18 cellular contexts compared by ENCODE assay signal in genomic region chr10:100357073-100357858, GRCh38. TPM values are rescaled to one million over a fixed set of nuclear protein-coding genes. Genes with fewer than 3 reads are reported as not detected.
DNase-seq lines count a peak whose midpoint lies in the region; ATAC-seq and TF ChIP-seq lines count a peak whose summit lies in the region.
"Had no signal": no experiment of that assay in that cellular context is flagged by ENCODE, and none has a peak within 500 bp of the region (broad histone marks: within the 10 kb centered on the region; RNA-seq: fewer than 3 reads in every experiment).

No MANE protein-coding gene starts in this region.

- H3K36me3 ChIP-seq in A673 (ENCODE audit: insufficient read depth, low read length, poor library complexity, severe bottlenecking) (peaks cover 96% of the 10 kb centered on the region), Caco-2 (ENCODE audit: control insufficient read depth, insufficient read depth, low read length) (peaks cover 10% of the 10 kb centered on the region), MM.1S (replicated peaks; ENCODE audit: insufficient read depth, low read length) (peaks cover 44% of the 10 kb centered on the region)
- H3K36me3 ChIP-seq: prostate gland had no signal

- no TSS peak for BruUV-seq in A673 (replicated peaks; lab: Mats Ljungman, UMichigan)
- BruUV-seq in Caco-2 (replicated peaks; lab: Mats Ljungman, UMichigan) = no TSS peak

- peaks cover 61% of the 10 kb centered on the region for H3K4me1 Mint-ChIP-seq in Caco-2 (ENCODE audit: low read depth, unreplicated experiment)
- peaks cover 52% of the 10 kb centered on the region for H3K4me1 Mint-ChIP-seq in activated T-helper 2 cell treated with anti-CD3 and anti-CD28 coated beads, Interferon-gamma antibody, Interleukin-2, Interleukin-4, amounts not matched to agents 10 μg/mL and 5 μg/mL and 100 μg/mL, durations not matched to agents 14 hours and 24 hours and 36 hours (ENCODE audit: low read depth)
- H3K4me1 Mint-ChIP-seq: memory B cell had no signal

- intact Hi-C loops in A673 (cut with micrococcal nuclease; ENCODE audit: unreplicated experiment) (no loop called here), Caco-2 (cut with micrococcal nuclease; ENCODE audit: unreplicated experiment) (no loop called here)
- intact Hi-C loops in activated T-helper 2 cell treated with anti-CD3 and anti-CD28 coated beads, Interferon-gamma antibody, Interleukin-2, Interleukin-4, amounts not matched to agents 10 μg/mL and 5 μg/mL and 100 μg/mL, durations not matched to agents 14 hours and 24 hours and 36 hours (cut with micrococcal nuclease) = no loop called here

- H4K20me1 ChIP-seq in MM.1S (ENCODE audit: insufficient read depth, low read length) = 0 out of 2 replicates have a peak, but pooled peaks cover 3% of the 10 kb centered on the region

- no peak for DNase-seq in A673 (ENCODE audit: low spot score)
- no peak for DNase-seq in Caco-2
- no peak for DNase-seq in activated T-helper 2 cell treated with anti-CD3 and anti-CD28 coated beads, Interferon-gamma antibody, Interleukin-2, Interleukin-4, amounts not matched to agents 10 μg/mL and 5 μg/mL and 100 μg/mL, durations not matched to agents 14 hours and 24 hours and 36 hours (ENCODE audit: low spot score)
- peak; percentile 41 for DNase-seq in iris pigment epithelial cell (ENCODE audit: low read depth)
- no peak for DNase-seq in MM.1S
- DNase-seq in substantia nigra (lab: John Stamatoyannopoulos, UW) = no peak
- DNase-seq: activated effector memory CD4-positive, alpha-beta T cell treated with anti-CD3 and anti-CD28 coated beads, Interleukin-2, amount 50 U/mL, for 16 hours; amniotic stem cell; DMS153; effector CD8-positive, alpha-beta T cell; kidney glomerular epithelial cell; NCI-H1436 treated with DMSO at 0.1 percent for 48 hours; stimulated activated CD4-positive, alpha-beta T cell treated with anti-CD3 and anti-CD28 coated beads, Interleukin-4, amount 100 ng/mL, for 4 hours had no signal

- H3K27ac ChIP-seq in A673 (ENCODE audit: low read depth, low read length, poor library complexity, severe bottlenecking) (peak overlapping the region; percentile 22), MM.1S (ENCODE audit: low read length) (no peak overlapping the region), substantia nigra (ENCODE audit: low read depth, low read length, poor library complexity, severe bottlenecking) (no peak overlapping the region)

- H3K4me3 ChIP-seq in A673 (ENCODE audit: low read depth, low read length, poor library complexity, severe bottlenecking) = no peak overlapping the region
- H3K4me3 ChIP-seq in Caco-2 (ENCODE audit: low read depth, low read length) = no peak overlapping the region
- no peak overlapping the region for H3K4me3 ChIP-seq in MM.1S (ENCODE audit: low read length)
- H3K4me3 ChIP-seq: prostate gland had no signal

- peaks cover 95% of the 10 kb centered on the region for H3K36me3 Mint-ChIP-seq in Caco-2 (ENCODE audit: insufficient read depth, unreplicated experiment)
- H3K36me3 Mint-ChIP-seq in activated T-helper 2 cell treated with anti-CD3 and anti-CD28 coated beads, Interferon-gamma antibody, Interleukin-2, Interleukin-4, amounts not matched to agents 10 μg/mL and 5 μg/mL and 100 μg/mL, durations not matched to agents 14 hours and 24 hours and 36 hours (ENCODE audit: low read depth) = peaks cover 93% of the 10 kb centered on the region

- CTCF ChIA-PET in A673 (lab: Charles Lee) = no interaction called here
- CTCF ChIA-PET in Caco-2 (lab: Charles Lee) = no interaction called here

- no peak overlapping the region for H3K27ac Mint-ChIP-seq in Caco-2 (ENCODE audit: unreplicated experiment)
- peak overlapping the region; percentile 34 for H3K27ac Mint-ChIP-seq in activated T-helper 2 cell treated with anti-CD3 and anti-CD28 coated beads, Interferon-gamma antibody, Interleukin-2, Interleukin-4, amounts not matched to agents 10 μg/mL and 5 μg/mL and 100 μg/mL, durations not matched to agents 14 hours and 24 hours and 36 hours
- H3K27ac Mint-ChIP-seq: memory B cell had no signal

- POLR2A ChIA-PET in A673 (lab: Charles Lee; ENCODE audit: low non-redundant PET) = no interaction called here
- POLR2A ChIA-PET in Caco-2 (lab: Charles Lee) = no interaction called here

- H3K79me2 ChIP-seq in MM.1S (ENCODE audit: low read length) = peaks cover 29% of the 10 kb centered on the region

- no peak for ATAC-seq in HG02678 (IDR thresholded peaks at IDR 0.05; ENCODE audit: unreplicated experiment)

- H3K4me2 ChIP-seq in MM.1S (ENCODE audit: low read depth, low read length) = no peak overlapping the region

- H3K4me3 Mint-ChIP-seq in Caco-2 (ENCODE audit: unreplicated experiment) = peak overlapping the region; percentile 3
- no peak overlapping the region for H3K4me3 Mint-ChIP-seq in activated T-helper 2 cell treated with anti-CD3 and anti-CD28 coated beads, Interferon-gamma antibody, Interleukin-2, Interleukin-4, amounts not matched to agents 10 μg/mL and 5 μg/mL and 100 μg/mL, durations not matched to agents 14 hours and 24 hours and 36 hours (ENCODE audit: low read depth)
- H3K4me3 Mint-ChIP-seq: memory B cell, nephron had no signal

- no peaks in the 10 kb centered on the region for H3K27me3 ChIP-seq in A673 (replicated peaks; ENCODE audit: insufficient read depth, low read depth, low read length, poor library complexity)
- H3K27me3 ChIP-seq in Caco-2 (replicated peaks; ENCODE audit: control insufficient read depth, insufficient read depth, low read length) = no peaks in the 10 kb centered on the region
- no peaks in the 10 kb centered on the region for H3K27me3 ChIP-seq in MM.1S (replicated peaks; ENCODE audit: insufficient read depth, low read length)

- H3K27me3 Mint-ChIP-seq in Caco-2 (ENCODE audit: insufficient read depth, unreplicated experiment) = no peaks in the 10 kb centered on the region
- H3K27me3 Mint-ChIP-seq in activated T-helper 2 cell treated with anti-CD3 and anti-CD28 coated beads, Interferon-gamma antibody, Interleukin-2, Interleukin-4, amounts not matched to agents 10 μg/mL and 5 μg/mL and 100 μg/mL, durations not matched to agents 14 hours and 24 hours and 36 hours (ENCODE audit: low read depth) = no peaks in the 10 kb centered on the region
- H3K27me3 Mint-ChIP-seq: memory B cell had no signal

- no peaks in the 10 kb centered on the region for H3K9me3 ChIP-seq in A673 (ENCODE audit: low read depth, low read length, poor library complexity, severe bottlenecking)
- H3K9me3 ChIP-seq in Caco-2 = no peaks in the 10 kb centered on the region
- H3K9me3 ChIP-seq in MM.1S (replicated peaks; ENCODE audit: insufficient read depth, low read length) = no peaks in the 10 kb centered on the region
- H3K9me3 ChIP-seq: prostate gland had no signal

- no peak overlapping the region for H2AFZ ChIP-seq in MM.1S (ENCODE audit: low read length)

- H3F3A ChIP-seq in MM.1S (ENCODE audit: insufficient read depth, low read length) = peaks cover 4% of the 10 kb centered on the region; the same call in 1 of the 2 replicates

- H3K9me3 Mint-ChIP-seq in Caco-2 (ENCODE audit: unreplicated experiment) = peaks cover 9% of the 10 kb centered on the region
- H3K9me3 Mint-ChIP-seq in activated T-helper 2 cell treated with anti-CD3 and anti-CD28 coated beads, Interferon-gamma antibody, Interleukin-2, Interleukin-4, amounts not matched to agents 10 μg/mL and 5 μg/mL and 100 μg/mL, durations not matched to agents 14 hours and 24 hours and 36 hours = no peaks in the 10 kb centered on the region
- H3K9me3 Mint-ChIP-seq: memory B cell, nephron had no signal

- H3K4me1 ChIP-seq in A673 (ENCODE audit: insufficient read depth, low read length, poor library complexity, severe bottlenecking) = peaks cover 36% of the 10 kb centered on the region
- H3K4me1 ChIP-seq in Caco-2 = peaks cover 65% of the 10 kb centered on the region
- H3K4me1 ChIP-seq in MM.1S (ENCODE audit: low read length) = no peaks in the 10 kb centered on the region

- H3K9me2 ChIP-seq in MM.1S (replicated peaks; ENCODE audit: insufficient read depth, low read length) = no peaks in the 10 kb centered on the region

- H3K9ac ChIP-seq in MM.1S (ENCODE audit: low read length) = no peak overlapping the region

- no peak for TF ChIP-seq CTCF in A673 (conservative IDR thresholded peaks at IDR 0.05; ENCODE audit: low read depth, low read length)
- TF ChIP-seq CTCF in Caco-2 (IDR thresholded peaks at IDR 0.05; ENCODE audit: insufficient read depth in 1 of 2, low read depth in 1 of 2, low read length in 1 of 2, severe bottlenecking in 1 of 2, unreplicated experiment in 1 of 2) = no peak
- TF ChIP-seq CTCF in MM.1S (IDR thresholded peaks at IDR 0.05; ENCODE audit: low read length) = no peak

RNA-seq across cellular contexts. Expression of gene SCD, which starts 10.2 kb away (rescaled TPM):
- 519 and 559 TPM in 2 replicates for total RNA-seq in A673 (2021)
- total RNA-seq in Caco-2 (2022) = 449 and 457 TPM in 2 replicates
- 273 and 278 TPM in 2 replicates for total RNA-seq in activated T-helper 2 cell treated with anti-CD3 and anti-CD28 coated beads, Interferon-gamma antibody, Interleukin-2, Interleukin-4, amounts not matched to agents 10 μg/mL and 5 μg/mL and 100 μg/mL, durations not matched to agents 14 hours and 24 hours and 36 hours

RNA-seq across cellular contexts. Expression of gene PKD2L1, which starts 27.2 kb away (rescaled TPM):
- not detected in 2 replicates for total RNA-seq in A673 (2021)
- total RNA-seq in Caco-2 (2022) = 0.19 TPM in 1 of 2 replicates, not detected in the other
- total RNA-seq in activated T-helper 2 cell treated with anti-CD3 and anti-CD28 coated beads, Interferon-gamma antibody, Interleukin-2, Interleukin-4, amounts not matched to agents 10 μg/mL and 5 μg/mL and 100 μg/mL, durations not matched to agents 14 hours and 24 hours and 36 hours = not detected in 2 replicates
- total RNA-seq: cerebellum had no signal
